In genomic region chr3:128095222-128095703, GRCh38 we compare ENCODE assay signal across 8 cellular contexts. TPM values are rescaled to one million over a fixed set of nuclear protein-coding genes. Genes with fewer than 3 reads are reported as not detected.
DNase-seq lines count a peak whose midpoint lies in the region; ATAC-seq lines count a peak whose summit lies in the region.

No MANE protein-coding gene starts in this region.

- ATAC-seq in HG02970 (IDR thresholded peaks at IDR 0.05; ENCODE audit: low FRiP score, unreplicated experiment), result peak; percentile 72
- peak; percentile 87 for ATAC-seq in left lobe of liver

- DNase-seq in NCI-H187 (lab: John Stamatoyannopoulos, UW) (peak; percentile 9 to 11), NCI-H187 treated with DMSO at 0.1 percent for 48 hours (lab: John Stamatoyannopoulos, UW) (no peak), NCI-H2196 (lab: John Stamatoyannopoulos, UW; ENCODE audit: unreplicated experiment) (peak; percentile 93), cerebellum (ENCODE audit: low spot score) (peak; percentile 75), left lobe of liver (ENCODE audit: low spot score) (peak; percentile 87)
- DNase-seq in activated CD4-positive, alpha-beta T cell treated with anti-CD3 and anti-CD28 coated beads for 1 hour, result peak; percentile 66
- peak; percentile 49 to 69 (median 51) for DNase-seq in stimulated activated CD4-positive, alpha-beta T cell treated with anti-CD3 and anti-CD28 coated beads, TNF-alpha, amount 100 ng/mL, for 1 hour (ENCODE audit: low read depth in 3 of 3, low spot score in 1 of 3)

RNA-seq across cellular contexts. Expression of gene RUVBL1, which starts 28.3 kb away (rescaled TPM):
- total RNA-seq in cerebellum (30.8 TPM), left lobe of liver (11.3 TPM)

RNA-seq across cellular contexts. Expression of gene SEC61A1, which starts 43.0 kb away (rescaled TPM):
- total RNA-seq in cerebellum (70.1 TPM), left lobe of liver (152 TPM)

RNA-seq across cellular contexts. Expression of gene EEFSEC, which starts 58.0 kb away (rescaled TPM):
- total RNA-seq in cerebellum (5.8 TPM), left lobe of liver (12.8 TPM)
